Comparison of ENCODE assay signal across 8 cellular contexts in the genomic region with DNA sequence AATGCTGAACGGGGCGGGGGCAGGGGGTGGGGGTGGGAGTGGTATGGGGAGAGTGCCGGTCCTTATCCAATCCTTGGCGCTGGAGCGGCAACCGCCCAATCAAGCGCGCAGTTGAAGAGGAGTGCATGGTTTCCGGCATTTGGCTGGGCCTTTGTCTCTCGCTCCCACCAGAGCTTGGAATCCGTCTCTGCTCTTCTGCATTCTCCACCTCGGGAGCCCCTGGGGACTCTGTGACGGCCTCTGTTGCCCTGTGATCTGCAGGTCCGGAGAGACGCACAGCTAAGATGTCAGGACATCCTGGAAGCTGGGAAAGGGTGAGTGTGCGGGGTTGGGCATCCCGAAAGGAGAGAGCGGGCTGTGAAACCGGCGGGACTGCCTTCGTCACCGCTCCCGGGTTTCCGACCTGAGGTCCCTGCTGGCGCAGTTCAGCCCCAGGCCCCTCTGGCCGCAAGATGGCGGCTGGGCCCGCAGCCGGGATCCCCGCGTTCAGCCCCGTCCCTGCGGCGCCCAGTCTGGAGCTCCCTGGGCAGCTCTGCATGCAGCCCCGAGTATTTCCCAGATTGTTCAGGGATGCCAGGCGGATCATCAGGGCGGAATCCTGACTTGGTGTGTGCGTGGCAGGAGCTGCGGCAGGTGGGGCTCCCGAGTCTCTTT. TPM values are rescaled to one million over a fixed set of nuclear protein-coding genes. Genes with fewer than 3 reads are reported as not detected.
DNase-seq lines count a peak whose midpoint lies in the region; ATAC-seq and TF ChIP-seq lines count a peak whose summit lies in the region.

No MANE protein-coding gene starts in this region.

- DNase-seq in GM04503 (ENCODE audit: low read depth) (peak; percentile 75), NB4 (ENCODE audit: low read depth) (peak; percentile 97), SKM-1 treated with dmso at 0.1 percent for 144 hours (lab: John Stamatoyannopoulos, UW; ENCODE audit: unreplicated experiment) (peak; percentile 83), cardiac septum (ENCODE audit: low spot score) (peak; percentile 94), trophoblast cell (peak; percentile 88 to 89), transverse colon (peak; percentile 88)
- DNase-seq in activated naive CD8-positive, alpha-beta T cell treated with anti-CD3 and anti-CD28 coated beads, Interleukin-2, amount 50 U/mL, for 24 hours = peak; percentile 78

- H3K36me3 ChIP-seq in HEK293 (ENCODE audit: control insufficient read depth in 2 of 2, insufficient read depth in 1 of 2, low read length in 2 of 2) (peaks cover 27 to 34% of the 10 kb centered on the region in 2 experiments), trophoblast cell (ENCODE audit: control insufficient read depth in 1 of 2, insufficient read depth in 2 of 2, low read length in 2 of 2) (peaks cover 4 to 8% of the 10 kb centered on the region in 2 experiments), transverse colon (peaks cover 0 to 9% (median 2%) of the 10 kb centered on the region in 4 donors)

- no CpG with 5 or more reads among the region's 40 CpGs for WGBS in trophoblast cell (ENCODE audit: extremely low coverage, insufficient coverage, insufficient read length)
- 1% methylated on average over 29 of the region's 40 CpGs; no CpG with 5 or more reads in 1 of the 2 donors for WGBS in transverse colon (ENCODE audit: low coverage in 1 of 2), 2 donors

- H3K14ac ChIP-seq in trophoblast cell (ENCODE audit: low read length) = peak overlapping the region; percentile 98

- peaks cover 20% of the 10 kb centered on the region for H3K79me2 ChIP-seq in trophoblast cell (ENCODE audit: control insufficient read depth, insufficient read depth, low read length, poor library complexity)

- no peaks in the 10 kb centered on the region for H3K4me1 ChIP-seq in HEK293 (ENCODE audit: control insufficient read depth, insufficient read depth, low read length)
- H3K4me1 ChIP-seq in trophoblast cell (ENCODE audit: control insufficient read depth in 1 of 2, insufficient read depth in 2 of 2, low read length in 2 of 2) = peaks cover 8 to 10% of the 10 kb centered on the region in 2 experiments
- peaks cover 9 to 23% (median 14%) of the 10 kb centered on the region in 4 donors for H3K4me1 ChIP-seq in transverse colon

- H4K12ac ChIP-seq in trophoblast cell (ENCODE audit: low read depth, low read length) = peak overlapping the region; percentile 99

- H3K4me1 Mint-ChIP-seq in activated naive CD8-positive, alpha-beta T cell treated with anti-CD3 and anti-CD28 coated beads, Interleukin-2, amount 50 U/mL, for 24 hours = peaks cover 36% of the 10 kb centered on the region

- TF ChIP-seq CTCF in HEK293 (tag by site-specific recombination; IDR thresholded peaks at IDR 0.05) (peak; percentile 33; the same call in 1 of the 2 replicates), NB4 (IDR thresholded peaks at IDR 0.05; ENCODE audit: low read depth, low read length) (no peak), transverse colon (IDR thresholded peaks at IDR 0.05) (peak in 2 of 5 experiments; percentile 18 to 26)

- H3K4me2 ChIP-seq in trophoblast cell (ENCODE audit: low read length) = peak overlapping the region; percentile 91

- peak overlapping the region; percentile 98 for H4K8ac ChIP-seq in trophoblast cell (ENCODE audit: low read depth, low read length)

- no peak overlapping the region for H2AK5ac ChIP-seq in trophoblast cell (ENCODE audit: low read length)

- peak overlapping the region; percentile 89 for H3K27ac ChIP-seq in HEK293 (ENCODE audit: extremely low read depth, low read depth, low read length)
- H3K27ac ChIP-seq in trophoblast cell (ENCODE audit: low read depth, low read length) = peak overlapping the region; percentile 80
- peak overlapping the region; percentile 92 to 97 (median 94) for H3K27ac ChIP-seq in transverse colon

- H3K18ac ChIP-seq in trophoblast cell (ENCODE audit: low read length) = peak overlapping the region; percentile 97

- peaks cover 19% of the 10 kb centered on the region for H3K36me3 Mint-ChIP-seq in activated naive CD8-positive, alpha-beta T cell treated with anti-CD3 and anti-CD28 coated beads, Interleukin-2, amount 50 U/mL, for 24 hours (ENCODE audit: low read depth)

- POLR2A ChIA-PET in HEK293 (lab: Yijun Ruan, JAX) = interaction anchor here (0.5 to 3.9 kb wide), 12 partner anchors 9 to 783 kb away, joined by 3 to 28 read pairs (median 6); partner anchors contain the start of genes ZNF254, ZNF675, ZNF724 and ZNF726

- H2BK5ac ChIP-seq in trophoblast cell (ENCODE audit: low read depth, low read length, poor library complexity) = peak overlapping the region; percentile 94

- peak overlapping the region; percentile 53 for H3K4ac ChIP-seq in trophoblast cell (ENCODE audit: low read depth, low read length)

- H3K23ac ChIP-seq in trophoblast cell (ENCODE audit: low read length) = no peak overlapping the region

- intact Hi-C loops in cardiac septum (cut with DNase I) (loop anchor here (5.0 kb wide), 1 partner anchor 346 kb away; the partner anchor contains the start of gene ZNF675), transverse colon (cut with DNase I; ENCODE audit: low total_unique reads) (no loop called here)

- H2AFZ ChIP-seq in trophoblast cell (ENCODE audit: insufficient read depth, low read length, poor library complexity) = peak overlapping the region; percentile 98

- TF ChIP-seq POLR2A in NB4 (IDR thresholded peaks at IDR 0.05; ENCODE audit: extremely low read depth, insufficient read length) (peak; percentile 86), transverse colon (IDR thresholded peaks at IDR 0.05) (peak; percentile 81)

- H2BK120ac ChIP-seq in trophoblast cell (ENCODE audit: insufficient read depth, low read length, poor library complexity) = peak overlapping the region; percentile 96

- H3K79me1 ChIP-seq in trophoblast cell (ENCODE audit: low read length) = peaks cover 7% of the 10 kb centered on the region

- H3K4me3 ChIP-seq in HEK293 (ENCODE audit: low read depth, low read length) = peak overlapping the region; percentile 95
- peak overlapping the region; percentile 90 for H3K4me3 ChIP-seq in NB4 (ENCODE audit: low read depth, low read length)
- H3K4me3 ChIP-seq in trophoblast cell (ENCODE audit: low read depth, low read length) = peak overlapping the region; percentile 84
- peak overlapping the region; percentile 50 to 89 (median 80) for H3K4me3 ChIP-seq in transverse colon

- TF ChIP-seq EP300 in transverse colon (IDR thresholded peaks at IDR 0.05; ENCODE audit: low read depth) = no peak

- H3K9me3 ChIP-seq in HEK293 (ENCODE audit: control insufficient read depth, insufficient read depth, low read depth, low read length) (no peaks in the 10 kb centered on the region), trophoblast cell (ENCODE audit: insufficient read depth, low read depth, low read length) (no peaks in the 10 kb centered on the region), transverse colon (no peaks in the 10 kb centered on the region)

- H3K9me3 Mint-ChIP-seq in activated naive CD8-positive, alpha-beta T cell treated with anti-CD3 and anti-CD28 coated beads, Interleukin-2, amount 50 U/mL, for 24 hours = no peaks in the 10 kb centered on the region

- peak; percentile 99 for ATAC-seq in activated naive CD8-positive, alpha-beta T cell treated with anti-CD3 and anti-CD28 coated beads, Interleukin-2, amount 50 U/mL, for 24 hours

- peak overlapping the region; percentile 89 for H4K91ac ChIP-seq in trophoblast cell (ENCODE audit: low read depth, low read length)

- peak overlapping the region; percentile 96 for H3K27ac Mint-ChIP-seq in activated naive CD8-positive, alpha-beta T cell treated with anti-CD3 and anti-CD28 coated beads, Interleukin-2, amount 50 U/mL, for 24 hours

- in situ Hi-C loops in transverse colon (cut with MboI; ENCODE audit: low pct_ligation_motif_present in 1 of 4, low pct_unique_long_range_greater_than_20kb in 1 of 4, low sequenced_read_pairs in 3 of 4) = no loop called here

- H2BK12ac ChIP-seq in trophoblast cell (ENCODE audit: low read length) = peak overlapping the region; percentile 70

- H3K4me3 Mint-ChIP-seq in activated naive CD8-positive, alpha-beta T cell treated with anti-CD3 and anti-CD28 coated beads, Interleukin-2, amount 50 U/mL, for 24 hours = peak overlapping the region; percentile 98

- no peaks in the 10 kb centered on the region for H3K27me3 Mint-ChIP-seq in activated naive CD8-positive, alpha-beta T cell treated with anti-CD3 and anti-CD28 coated beads, Interleukin-2, amount 50 U/mL, for 24 hours

- H3K9ac ChIP-seq in trophoblast cell (ENCODE audit: low read length) = peak overlapping the region; percentile 90

- CTCF ChIA-PET in HEK293 (lab: Yijun Ruan, JAX) = interaction anchor here (0.8 kb wide), 1 partner anchor 108 kb away, joined by 3 read pairs; no protein-coding TSS in a partner anchor

- H3K27me3 ChIP-seq in trophoblast cell (ENCODE audit: insufficient read depth, low read length) = no peaks in the 10 kb centered on the region
- no peaks in the 10 kb centered on the region for H3K27me3 ChIP-seq in transverse colon

TF ChIP-seq in HEK293, 187 proteins besides CTCF, POLR2A, EP300 and RAD21 (continues in another document):
- TF ChIP-seq ZNF37A (tag by site-specific recombination; IDR thresholded peaks at IDR 0.05) = no peak
- TF ChIP-seq ZNF335 (tag by site-specific recombination; conservative IDR thresholded peaks at IDR 0.05) = peak; percentile 92
- TF ChIP-seq, protein P1, sequence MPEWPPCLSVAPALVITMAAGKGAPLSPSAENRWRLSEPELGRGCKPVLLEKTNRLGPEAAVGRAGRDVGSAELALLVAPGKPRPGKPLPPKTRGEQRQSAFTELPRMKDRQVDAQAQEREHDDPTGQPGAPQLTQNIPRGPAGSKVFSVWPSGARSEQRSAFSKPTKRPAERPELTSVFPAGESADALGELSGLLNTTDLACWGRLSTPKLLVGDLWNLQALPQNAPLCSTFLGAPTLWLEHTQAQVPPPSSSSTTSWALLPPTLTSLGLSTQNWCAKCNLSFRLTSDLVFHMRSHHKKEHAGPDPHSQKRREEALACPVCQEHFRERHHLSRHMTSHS (tag by site-specific recombination; IDR thresholded peaks at IDR 0.05) = no peak
- 0 out of 2 replicates have a peak, but pooled peaks have one; percentile 29 for TF ChIP-seq ZNF341 (tag by site-specific recombination; IDR thresholded peaks at IDR 0.05; ENCODE audit: low read depth)
- peak; percentile 38; the same call in 1 of the 2 replicates for TF ChIP-seq ZNF600 (tag by site-specific recombination; IDR thresholded peaks at IDR 0.05)
- TF ChIP-seq ZNF366 (tag by site-specific recombination; conservative IDR thresholded peaks at IDR 0.05) = peak; percentile 84
- TF ChIP-seq YY2 (tag by site-specific recombination; IDR thresholded peaks at IDR 0.05) = 0 out of 2 replicates have a peak, but pooled peaks have one; percentile 21
- no peak for TF ChIP-seq ZNF473 (tag by site-specific recombination; IDR thresholded peaks at IDR 0.05)
- peak; percentile 62 for TF ChIP-seq ZBTB17 (tag by site-specific recombination; IDR thresholded peaks at IDR 0.05)

RNA-seq across cellular contexts. Expression of gene ZNF254, which starts 53.6 kb away (rescaled TPM):
- total RNA-seq in cardiac septum (11.9 TPM), transverse colon (10 to 100 TPM in 3 of 4 donors, 1 to 10 TPM in 1; 5.2 to 25.1 (median 21.4) TPM)
- polyA plus RNA-seq in trophoblast cell (2013) = 15.1 and 16.5 TPM in 2 replicates

Comparison
In these comparisons a context has a peak if more than half of its experiments do, and no peak if none do; other contexts are left out.
1. Peak in every context shown above with its lines: DNase-seq, ATAC-seq, H3K4me3 ChIP-seq and H3K27ac ChIP-seq.